In the genomic region with DNA sequence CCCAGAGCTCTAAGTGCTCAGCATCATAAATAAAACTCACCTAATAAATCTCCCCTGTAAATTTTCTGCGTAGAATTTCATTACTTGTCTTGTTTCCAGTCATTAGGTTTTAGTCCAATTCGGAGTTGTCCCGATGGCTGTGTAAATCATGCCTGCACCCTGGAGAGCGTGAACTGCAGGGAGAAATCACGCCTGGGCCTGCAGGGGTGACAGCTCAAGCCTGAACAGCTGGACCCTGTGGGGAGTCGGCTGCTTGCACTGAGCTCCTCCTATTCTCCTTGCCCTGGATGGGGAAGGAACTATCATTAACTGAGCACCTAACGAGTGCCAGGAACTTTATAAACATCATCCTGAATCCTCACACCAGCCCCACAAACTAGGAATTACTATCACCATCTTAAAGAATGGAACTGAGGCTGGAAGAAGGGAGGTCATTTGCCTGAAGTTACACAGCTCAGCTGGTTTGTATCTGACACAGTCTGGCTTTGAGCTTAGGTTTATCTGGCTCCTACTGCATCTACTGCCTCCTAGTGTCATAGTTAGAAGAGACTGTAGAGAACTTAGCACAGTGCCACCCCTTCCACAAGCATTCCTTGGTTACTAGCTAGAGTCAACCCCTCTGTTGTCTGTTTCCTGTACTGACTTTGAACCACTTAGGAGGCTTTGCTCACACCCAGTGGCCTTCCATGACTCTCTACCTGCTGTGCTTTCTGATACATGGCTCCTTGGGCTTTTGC, we compare ENCODE assay signal across 9 cellular contexts. TPM values are rescaled to one million over a fixed set of nuclear protein-coding genes. Genes with fewer than 3 reads are reported as not detected.
DNase-seq lines count a peak whose midpoint lies in the region; ATAC-seq and TF ChIP-seq lines count a peak whose summit lies in the region.
"Had no signal": no experiment of that assay in that cellular context is flagged by ENCODE, and none has a peak within 500 bp of the region (broad histone marks: within the 10 kb centered on the region; RNA-seq: fewer than 3 reads in every experiment).

No MANE protein-coding gene starts in this region.

- no peaks in the 10 kb centered on the region for H3K4me1 Mint-ChIP-seq in stimulated activated naive CD8-positive, alpha-beta T cell treated with anti-CD3 and anti-CD28 coated beads, Interleukin-15, amount 100 ng/mL, for 72 hours

- no peaks in the 10 kb centered on the region for H3K9me3 ChIP-seq in cardiac muscle cell (ENCODE audit: low read depth)

- no peaks in the 10 kb centered on the region for H3K36me3 ChIP-seq in cardiac muscle cell

- H3K9me3 Mint-ChIP-seq in stimulated activated naive CD8-positive, alpha-beta T cell treated with anti-CD3 and anti-CD28 coated beads, Interleukin-15, amount 100 ng/mL, for 72 hours, result no peaks in the 10 kb centered on the region

- no peak overlapping the region for H3K27ac Mint-ChIP-seq in stimulated activated naive CD8-positive, alpha-beta T cell treated with anti-CD3 and anti-CD28 coated beads, Interleukin-15, amount 100 ng/mL, for 72 hours

- DNase-seq in cardiac muscle cell (ENCODE audit: low read depth in 1 of 2, low spot score in 1 of 2) (peak in 1 of 2 donors; percentile 63), left cardiac atrium (no peak), NCI-H69 (lab: John Stamatoyannopoulos, UW) (peak; percentile 87), epithelial cell of proximal tubule (ENCODE audit: low read depth) (peak; percentile 6), NCI-H1436 (lab: John Stamatoyannopoulos, UW) (no peak), NCI-H2227 (lab: John Stamatoyannopoulos, UW; ENCODE audit: unreplicated experiment) (no peak), cerebellar nuclear complex (lab: John Stamatoyannopoulos, UW) (no peak)
- no peak for DNase-seq in stimulated activated naive CD8-positive, alpha-beta T cell treated with anti-CD3 and anti-CD28 coated beads, Interleukin-15, amount 100 ng/mL, for 72 hours

- H3K4me1 ChIP-seq in cardiac muscle cell (ENCODE audit: low read depth), result no peaks in the 10 kb centered on the region

- no peak overlapping the region for H3K27ac ChIP-seq in cardiac muscle cell
- H3K27ac ChIP-seq: SK-N-MC had no signal

- ATAC-seq in left cardiac atrium, result no peak
- ATAC-seq in stimulated activated naive CD8-positive, alpha-beta T cell treated with anti-CD3 and anti-CD28 coated beads, Interleukin-15, amount 100 ng/mL, for 72 hours, result peak; percentile 79

- intact Hi-C loops in left cardiac atrium (cut with DNase I), result no loop called here

- H3K4me3 Mint-ChIP-seq in stimulated activated naive CD8-positive, alpha-beta T cell treated with anti-CD3 and anti-CD28 coated beads, Interleukin-15, amount 100 ng/mL, for 72 hours, result no peak overlapping the region

- H3K27me3 Mint-ChIP-seq in stimulated activated naive CD8-positive, alpha-beta T cell treated with anti-CD3 and anti-CD28 coated beads, Interleukin-15, amount 100 ng/mL, for 72 hours, result peaks cover 85% of the 10 kb centered on the region

- H3K27me3 ChIP-seq in cardiac muscle cell, result no peaks in the 10 kb centered on the region

- peak; percentile 65 for TF ChIP-seq CTCF in cardiac muscle cell (IDR thresholded peaks at IDR 0.05; ENCODE audit: low read depth, low read length)
- TF ChIP-seq CTCF in epithelial cell of proximal tubule (conservative IDR thresholded peaks at IDR 0.05; ENCODE audit: low read depth, low read length), result peak; percentile 72

- H3K4me3 ChIP-seq in cardiac muscle cell, result no peak overlapping the region
- no peak overlapping the region for H3K4me3 ChIP-seq in epithelial cell of proximal tubule (ENCODE audit: low read depth, low read length)
- H3K4me3 ChIP-seq: SK-N-MC had no signal

RNA-seq across cellular contexts. Expression of gene POU3F1, which starts 25.1 kb away (rescaled TPM):
- total RNA-seq in cardiac muscle cell, result 0.30 TPM in 1 of 2 replicates, not detected in the other
- polyA plus RNA-seq in cardiac muscle cell, result 0.07 TPM in 1 of 2 replicates, not detected in the other
- under 1 TPM in 1 of 2 donors, not detected in 1; 0.09 TPM for total RNA-seq in left cardiac atrium
- not detected in 2 replicates for total RNA-seq in epithelial cell of proximal tubule

RNA-seq across cellular contexts. Expression of gene UTP11, which starts 59.2 kb away (rescaled TPM):
- total RNA-seq in cardiac muscle cell, result 55.4 and 57.7 TPM in 2 replicates
- 42.7 and 57.0 TPM in 2 replicates for polyA plus RNA-seq in cardiac muscle cell
- total RNA-seq in left cardiac atrium, result 10 to 100 TPM; 24.7 to 37.8 TPM
- 49.2 and 60.5 TPM in 2 replicates for total RNA-seq in epithelial cell of proximal tubule

Comparison
In these comparisons a context has a peak if more than half of its experiments do, and no peak if none do; other contexts are left out.
1. DNase-seq: peak in NCI-H69 (single experiment) and epithelial cell of proximal tubule (single experiment); none in left cardiac atrium (single experiment), stimulated activated naive CD8-positive, alpha-beta T cell treated with anti-CD3 and anti-CD28 coated beads, Interleukin-15, amount 100 ng/mL, for 72 hours (0 of 2), NCI-H1436 (single experiment), NCI-H2227 (single experiment) and cerebellar nuclear complex (0 of 2).